Comparison of ENCODE assay signal across 20 cellular contexts in the genomic region with DNA sequence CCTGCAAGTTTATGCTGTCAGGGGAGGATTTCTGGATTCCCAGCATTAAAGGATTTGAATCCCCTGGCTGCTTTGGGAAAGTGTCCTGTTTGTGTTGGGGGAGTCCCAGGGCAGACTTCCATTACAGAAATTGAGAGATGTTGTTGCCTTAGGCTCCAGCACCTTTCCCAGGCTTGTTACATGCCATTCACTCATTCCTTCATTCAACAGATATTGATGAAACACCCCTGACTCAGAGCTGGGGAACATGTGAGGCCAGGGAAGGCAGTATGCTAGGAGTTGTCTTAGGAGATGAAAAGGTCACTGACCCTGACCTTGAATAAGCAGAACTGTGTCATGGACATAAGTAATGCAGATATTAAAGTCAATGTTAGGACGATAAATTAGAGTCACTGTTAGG.
A peak's percentile ranks its signal among the peaks of the same experiment; 100 is the strongest.
DNase-seq lines count a peak whose midpoint lies in the region; ATAC-seq and TF ChIP-seq lines count a peak whose summit lies in the region.
"Had no signal": no experiment of that assay in that cellular context is flagged by ENCODE, and none has a peak within 500 bp of the region (broad histone marks: within the 10 kb centered on the region; RNA-seq: fewer than 3 reads in every experiment).

No MANE protein-coding gene starts in this region.

- H3K4me1 ChIP-seq in mammary epithelial cell (ENCODE audit: insufficient read depth, low read length) (no peaks in the 10 kb centered on the region), thoracic aorta (ENCODE audit: control insufficient read depth in 1 of 2, low read depth in 2 of 2) (peaks cover 42 to 74% of the 10 kb centered on the region in 2 donors)
- H3K4me1 ChIP-seq: pancreas, right lobe of liver had no signal

- ATAC-seq in thoracic aorta (ENCODE audit: insufficient number of reproducible peaks, low FRiP score, low read depth), result no peak
- ATAC-seq: heart left ventricle, pancreas, right lobe of liver had no signal

- no peak overlapping the region for H3K4me3 Mint-ChIP-seq in HFFc6
- H3K4me3 Mint-ChIP-seq: activated naive CD8-positive, alpha-beta T cell; stimulated activated naive CD8-positive, alpha-beta T cell treated with anti-CD3 and anti-CD28 coated beads, Interleukin-15, Interleukin-2, amounts not matched to agents 100 ng/mL and 50 ng/mL, for 24 hours had no signal

- peak; percentile 5 for DNase-seq in HFFc6
- DNase-seq in mammary epithelial cell, result peak; percentile 4
- peak; percentile 4 for DNase-seq in iris pigment epithelial cell (ENCODE audit: low read depth)
- DNase-seq in thoracic aorta (ENCODE audit: low spot score), result no peak
- no peak for DNase-seq in iPS-NIHi7 (ENCODE audit: extremely low spot score)
- DNase-seq in kidney glomerular epithelial cell (lab: John Stamatoyannopoulos, UW), result no peak
- no peak for DNase-seq in epidermal melanocyte (ENCODE audit: insufficient read length, low spot score)
- no peak for DNase-seq in DMS 273 (lab: John Stamatoyannopoulos, UW; ENCODE audit: unreplicated experiment)
- DNase-seq: brain microvascular endothelial cell; erythroblast; GDM1; heart left ventricle; MV-4-11; NCI-H1930; pancreas; right lobe of liver; stimulated activated CD4-positive, alpha-beta T cell treated with anti-CD3 and anti-CD28 coated beads, Interleukin-2, amount 100 ng/mL, for 24 hours had no signal

- H2AFZ ChIP-seq in mammary epithelial cell (ENCODE audit: low read depth, low read length), result no peak overlapping the region

- no peaks in the 10 kb centered on the region for H3K9me3 ChIP-seq in mammary epithelial cell (replicated peaks; ENCODE audit: insufficient read depth, low read length)
- no peaks in the 10 kb centered on the region for H3K9me3 ChIP-seq in thoracic aorta
- H3K9me3 ChIP-seq: heart left ventricle, pancreas, right lobe of liver had no signal

- in situ Hi-C loops in mammary epithelial cell (cut with MboI; ENCODE audit: low sequenced_read_pairs in 2 of 2), result no loop called here

- intact Hi-C loops in mammary epithelial cell (cut with micrococcal nuclease), result no loop called here

- no peak overlapping the region for H3K4me3 ChIP-seq in mammary epithelial cell (replicated peaks in 1 of 3; ENCODE audit: insufficient read depth in 1 of 3, low read depth in 2 of 3, low read length in 3 of 3)
- H3K4me3 ChIP-seq in thoracic aorta, result no peak overlapping the region
- H3K4me3 ChIP-seq: heart left ventricle, lung, pancreas, right lobe of liver had no signal

- H3K4me2 ChIP-seq in mammary epithelial cell (ENCODE audit: insufficient read depth, low read depth, low read length), result no peak overlapping the region

- no peaks in the 10 kb centered on the region for H3K27me3 ChIP-seq in mammary epithelial cell (ENCODE audit: insufficient read depth, low read length)
- H3K27me3 ChIP-seq in thoracic aorta (replicated peaks; ENCODE audit: insufficient read depth), result no peaks in the 10 kb centered on the region
- H3K27me3 ChIP-seq: brain microvascular endothelial cell, heart left ventricle, pancreas, right lobe of liver had no signal

- H3K9me3 Mint-ChIP-seq in HFFc6, result no peaks in the 10 kb centered on the region
- H3K9me3 Mint-ChIP-seq: stimulated activated naive CD8-positive, alpha-beta T cell treated with anti-CD3 and anti-CD28 coated beads, Interleukin-15, Interleukin-2, amounts not matched to agents 100 ng/mL and 50 ng/mL, for 24 hours had no signal

- no peak overlapping the region for H3K9ac ChIP-seq in mammary epithelial cell (ENCODE audit: insufficient read depth, low read length)

- peak overlapping the region; percentile 34 for H3K27ac Mint-ChIP-seq in HFFc6
- H3K27ac Mint-ChIP-seq: activated naive CD8-positive, alpha-beta T cell; stimulated activated naive CD8-positive, alpha-beta T cell treated with anti-CD3 and anti-CD28 coated beads, Interleukin-15, Interleukin-2, amounts not matched to agents 100 ng/mL and 50 ng/mL, for 24 hours had no signal

- H3K79me2 ChIP-seq in mammary epithelial cell (ENCODE audit: insufficient read depth, low read length), result no peaks in the 10 kb centered on the region

- no peaks in the 10 kb centered on the region for H4K20me1 ChIP-seq in mammary epithelial cell (ENCODE audit: insufficient read depth, low read length)

- 55% methylated on average over 1 of the region's 1 CpG for WGBS in mammary epithelial cell (ENCODE audit: low coverage, missing lambda C conversion rate)

- CTCF ChIA-PET in mammary epithelial cell (lab: Charles Lee; ENCODE audit: low non-redundant PET), result no interaction called here

- dilution Hi-C loops in mammary epithelial cell (cut with HindIII; ENCODE audit: low sequenced_read_pairs), result no loop called here

- H3K4me1 Mint-ChIP-seq in HFFc6 (ENCODE audit: low read depth), result peaks cover 63% of the 10 kb centered on the region

- H3K36me3 Mint-ChIP-seq in HFFc6 (ENCODE audit: low read depth), result no peaks in the 10 kb centered on the region
- H3K36me3 Mint-ChIP-seq: activated naive CD8-positive, alpha-beta T cell had no signal

- no TSS peak for BruUV-seq in mammary epithelial cell (replicated peaks; lab: Mats Ljungman, UMichigan)

- TF ChIP-seq CTCF in HFFc6 (IDR thresholded peaks at IDR 0.05) (no peak), mammary epithelial cell (conservative IDR thresholded peaks at IDR 0.05 in 1 of 2, IDR thresholded peaks at IDR 0.05 in 1 of 2; ENCODE audit: extremely low read depth in 1 of 2, insufficient read depth in 1 of 2, low read depth in 1 of 2, low read length in 2 of 2) (no peak), thoracic aorta (IDR thresholded peaks at IDR 0.05) (no peak)

- H3K36me3 ChIP-seq in mammary epithelial cell (ENCODE audit: insufficient read depth, low read length) (no peaks in the 10 kb centered on the region), thoracic aorta (no peaks in the 10 kb centered on the region)
- H3K36me3 ChIP-seq: brain microvascular endothelial cell, heart left ventricle, pancreas, right lobe of liver had no signal

- H3K27me3 Mint-ChIP-seq in HFFc6 (ENCODE audit: insufficient read depth), result no peaks in the 10 kb centered on the region
- H3K27me3 Mint-ChIP-seq: activated naive CD8-positive, alpha-beta T cell; stimulated activated naive CD8-positive, alpha-beta T cell treated with anti-CD3 and anti-CD28 coated beads, Interleukin-15, Interleukin-2, amounts not matched to agents 100 ng/mL and 50 ng/mL, for 24 hours had no signal

- no peak overlapping the region for H3K27ac ChIP-seq in mammary epithelial cell (ENCODE audit: insufficient read depth, low read depth, low read length)
- H3K27ac ChIP-seq in thoracic aorta, result peak overlapping the region; percentile 56 to 72
- H3K27ac ChIP-seq: brain microvascular endothelial cell, pancreas, right lobe of liver had no signal

Comparison
In these comparisons a context has a peak if more than half of its experiments do, and no peak if none do; other contexts are left out.
1. DNase-seq: peak in HFFc6 (single experiment), mammary epithelial cell (single experiment) and iris pigment epithelial cell (single experiment); none in thoracic aorta (single experiment), iPS-NIHi7 (single experiment), kidney glomerular epithelial cell (single experiment), epidermal melanocyte (single experiment) and DMS 273 (single experiment).